In the genomic region with DNA sequence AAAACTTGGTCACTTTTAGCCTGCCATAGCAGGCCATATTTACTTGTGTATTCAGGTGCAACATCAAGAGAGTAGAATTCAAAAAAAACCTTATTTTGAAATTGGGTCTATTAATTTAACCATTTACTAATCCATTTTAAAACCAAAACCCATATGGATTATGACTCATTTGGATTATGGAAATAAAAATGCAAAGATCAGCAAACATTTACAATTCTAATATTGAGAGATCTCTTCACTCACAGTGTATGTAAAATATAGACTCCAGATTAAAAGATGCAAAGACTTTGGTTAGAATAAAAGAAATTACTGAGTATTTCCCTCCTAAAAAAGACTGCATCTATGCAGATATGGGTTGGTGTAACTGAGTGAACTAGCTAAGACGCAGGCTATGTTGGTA, we compare ENCODE assay signal across 29 cellular contexts. TPM values are rescaled to one million over a fixed set of nuclear protein-coding genes. Genes with fewer than 3 reads are reported as not detected.
"Had no signal": no experiment of that assay in that cellular context is flagged by ENCODE, and none has a peak within 500 bp of the region (broad histone marks: within the 10 kb centered on the region; RNA-seq: fewer than 3 reads in every experiment).

No MANE protein-coding gene starts in this region.

- H3K4me1 ChIP-seq: colonic mucosa had no signal

- H3K27ac Mint-ChIP-seq: activated CD8-positive, alpha-beta T cell treated with anti-CD3 and anti-CD28 coated beads for 36 hours; activated naive CD8-positive, alpha-beta T cell; activated T-helper 17 cell treated with anti-CD3 and anti-CD28 coated beads, Interleukin-2, amount 50 U/mL, for 72 hours had no signal

- ATAC-seq: activated CD8-positive, alpha-beta T cell treated with anti-CD3 and anti-CD28 coated beads for 36 hours; activated T-cell treated with anti-CD3 and anti-CD28 coated beads, Interleukin-2, amount 50 U/mL, for 4 hours; activated T-helper 17 cell treated with anti-CD3 and anti-CD28 coated beads, Interleukin-2, amount 50 U/mL, for 72 hours; esophagus mucosa; heart left ventricle had no signal

- H3K27me3 Mint-ChIP-seq: activated CD8-positive, alpha-beta T cell treated with anti-CD3 and anti-CD28 coated beads for 36 hours; activated naive CD8-positive, alpha-beta T cell; activated T-helper 17 cell treated with anti-CD3 and anti-CD28 coated beads, Interleukin-2, amount 50 U/mL, for 72 hours had no signal

- H3K27me3 ChIP-seq: brain microvascular endothelial cell, colonic mucosa, heart left ventricle had no signal

- H3K9me3 ChIP-seq: colonic mucosa, heart left ventricle had no signal

- H3K27ac ChIP-seq: brain microvascular endothelial cell, colonic mucosa, heart left ventricle had no signal

- H3K4me3 ChIP-seq: colonic mucosa, heart left ventricle had no signal

- FAIRE-seq: astrocyte, bronchial epithelial cell, endometrium, frontal cortex had no signal

- H3K4me1 Mint-ChIP-seq: activated T-helper 17 cell treated with anti-CD3 and anti-CD28 coated beads, Interleukin-2, amount 50 U/mL, for 72 hours had no signal

- H3K9me3 Mint-ChIP-seq: activated CD8-positive, alpha-beta T cell treated with anti-CD3 and anti-CD28 coated beads for 36 hours; activated T-cell treated with anti-CD3 and anti-CD28 coated beads, Interleukin-2, amount 50 U/mL, for 4 hours; activated T-helper 17 cell treated with anti-CD3 and anti-CD28 coated beads, Interleukin-2, amount 50 U/mL, for 72 hours had no signal

- H3K4me3 Mint-ChIP-seq: activated CD8-positive, alpha-beta T cell treated with anti-CD3 and anti-CD28 coated beads for 36 hours; activated naive CD8-positive, alpha-beta T cell; activated T-cell treated with anti-CD3 and anti-CD28 coated beads, Interleukin-2, amount 50 U/mL, for 4 hours; activated T-helper 17 cell treated with anti-CD3 and anti-CD28 coated beads, Interleukin-2, amount 50 U/mL, for 72 hours had no signal

- DNase-seq: activated CD4-positive, alpha-beta T cell treated with anti-CD3 and anti-CD28 coated beads for 1 hour; activated CD4-positive, alpha-beta T cell treated with anti-CD3 and anti-CD28 coated beads for 48 hours; activated CD4-positive, alpha-beta T cell treated with anti-CD3 and anti-CD28 coated beads, Interleukin-2, amount 50 U/mL, for 1 hour; activated CD4-positive, alpha-beta T cell treated with anti-CD3 and anti-CD28 coated beads, Interleukin-2, amount 50 U/mL, for 48 hours; activated CD8-positive, alpha-beta memory T cell treated with anti-CD3 and anti-CD28 coated beads for 24 hours; activated CD8-positive, alpha-beta T cell treated with anti-CD3 and anti-CD28 coated beads for 36 hours; activated effector memory CD4-positive, alpha-beta T cell treated with Interleukin-2 at 50 U/mL for 16 hours; activated gamma-delta T cell treated with Interleukin-2 at 50 U/mL for 16 hours; activated naive CD4-positive, alpha-beta T cell treated with anti-CD3 and anti-CD28 coated beads, Interleukin-2, amount 50 U/mL, for 16 hours; activated naive CD4-positive, alpha-beta T cell treated with Interleukin-2 at 50 U/mL for 16 hours; activated T-cell treated with anti-CD3 and anti-CD28 coated beads, Interleukin-2, amount 50 U/mL, for 4 hours; amniotic stem cell; anterior cingulate cortex; brain microvascular endothelial cell; caudate nucleus; colonic mucosa; effector CD8-positive, alpha-beta T cell; foreskin fibroblast; glutamatergic neuron; heart left ventricle; T-helper 2 cell had no signal

RNA-seq across cellular contexts. Expression of gene COL12A1, which starts 51.8 kb away (rescaled TPM):
- total RNA-seq: activated T-helper 17 cell treated with anti-CD3 and anti-CD28 coated beads, Interleukin-2, amount 50 U/mL, for 72 hours; T-helper 1 cell treated with Interleukin-12 subunit alpha and Interleukin-12 subunit beta and Interleukin-4 antibody, amounts not matched to agents 30 ng/mL and 1 ng/mL, for 36 hours had no signal
